ENCODE assay signal across 10 cellular contexts in genomic region chr22:32622004-32622761, GRCh38.
DNase-seq lines count a peak whose midpoint lies in the region; ATAC-seq and TF ChIP-seq lines count a peak whose summit lies in the region.
"Had no signal": no experiment of that assay in that cellular context is flagged by ENCODE, and none has a peak within 500 bp of the region (broad histone marks: within the 10 kb centered on the region; RNA-seq: fewer than 3 reads in every experiment).

No MANE protein-coding gene starts in this region.

- no peak for ATAC-seq in GM19324 (IDR thresholded peaks at IDR 0.05; ENCODE audit: low FRiP score, unreplicated experiment)

- no peak overlapping the region for H3K4me2 ChIP-seq in mesenchymal stem cell (ENCODE audit: low read length, poor library complexity, severe bottlenecking)

- H2BK120ac ChIP-seq in mesenchymal stem cell (ENCODE audit: low read depth, low read length), result peak overlapping the region; percentile 95

- intact Hi-C loops in esophagus muscularis mucosa (cut with DNase I) (loop anchor here (10.0 kb wide), 1 partner anchor 173 kb away; no protein-coding TSS in a partner anchor), testis (cut with DNase I; ENCODE audit: low total_unique reads) (loop anchor here (5.0 kb wide), 1 partner anchor 90 kb away; no protein-coding TSS in a partner anchor)

- peak overlapping the region; percentile 27; the same call in 1 of the 2 replicates for H3K27ac ChIP-seq in HUES6 (ENCODE audit: low read depth, low read length)
- peak overlapping the region; percentile 84 to 89 (median 87) for H3K27ac ChIP-seq in esophagus muscularis mucosa (replicated peaks in 1 of 4)
- peak overlapping the region; percentile 75 for H3K27ac ChIP-seq in mesenchymal stem cell (ENCODE audit: low read length, poor library complexity, severe bottlenecking)
- H3K27ac ChIP-seq in testis, result peak overlapping the region; percentile 69 to 85
- H3K27ac ChIP-seq: VCaP had no signal

- no peak overlapping the region for H2AK5ac ChIP-seq in mesenchymal stem cell (ENCODE audit: low read length, severe bottlenecking)

- TF ChIP-seq CTCF in esophagus muscularis mucosa (IDR thresholded peaks at IDR 0.05), result no peak
- no peak for TF ChIP-seq CTCF in testis (IDR thresholded peaks at IDR 0.05)
- no peak for TF ChIP-seq CTCF in GM10266 (IDR thresholded peaks at IDR 0.05; ENCODE audit: control insufficient read depth, insufficient read depth, low read depth, missing control alignments)

- peak overlapping the region; percentile 88 to 93 for H3K18ac ChIP-seq in mesenchymal stem cell (ENCODE audit: low read depth in 1 of 2, low read length in 2 of 2)

- peak overlapping the region; percentile 87 for H4K8ac ChIP-seq in mesenchymal stem cell (ENCODE audit: low read length)

- H3K9ac ChIP-seq in HUES6 (ENCODE audit: low read length), result peak overlapping the region; percentile 36
- peak overlapping the region; percentile 54 for H3K9ac ChIP-seq in mesenchymal stem cell (ENCODE audit: low read length)

- no peaks in the 10 kb centered on the region for H3K79me1 ChIP-seq in mesenchymal stem cell (replicated peaks; ENCODE audit: low read length, poor library complexity, severe bottlenecking)

- no peaks in the 10 kb centered on the region for H3K36me3 ChIP-seq in HUES6 (ENCODE audit: control insufficient read depth, insufficient read depth, low read length)
- H3K36me3 ChIP-seq in esophagus muscularis mucosa, result no peaks in the 10 kb centered on the region
- H3K36me3 ChIP-seq in mesenchymal stem cell (ENCODE audit: control insufficient read depth in 1 of 2, insufficient read depth in 2 of 2, low read depth in 1 of 2, low read length in 2 of 2), result no peaks in the 10 kb centered on the region
- no peaks in the 10 kb centered on the region for H3K36me3 ChIP-seq in testis (ENCODE audit: low read depth, missing control alignments)

- H3K4ac ChIP-seq in mesenchymal stem cell (ENCODE audit: low read depth in 1 of 2, low read length in 2 of 2), result peak overlapping the region; percentile 56 to 73

- TF ChIP-seq POLR2A in esophagus muscularis mucosa (IDR thresholded peaks at IDR 0.05; ENCODE audit: low read depth) (no peak), testis (IDR thresholded peaks at IDR 0.05) (no peak)

- H3K27me3 ChIP-seq in HUES6 (ENCODE audit: control insufficient read depth, insufficient read depth, low read length) (no peaks in the 10 kb centered on the region), esophagus muscularis mucosa (no peaks in the 10 kb centered on the region), mesenchymal stem cell (ENCODE audit: control insufficient read depth in 1 of 2, insufficient read depth in 1 of 2, low read length in 2 of 2) (peaks cover 0 to 9% of the 10 kb centered on the region in 2 experiments), testis (no peaks in the 10 kb centered on the region)

- H3K4me1 ChIP-seq in HUES6 (ENCODE audit: control insufficient read depth, insufficient read depth, low read length), result peaks cover 18% of the 10 kb centered on the region
- H3K4me1 ChIP-seq in esophagus muscularis mucosa, result peaks cover 70 to 91% (median 85%) of the 10 kb centered on the region in 4 donors
- peaks cover 3% of the 10 kb centered on the region for H3K4me1 ChIP-seq in mesenchymal stem cell (ENCODE audit: control insufficient read depth, insufficient read depth, low read depth, low read length)
- peaks cover 40% of the 10 kb centered on the region for H3K4me1 ChIP-seq in testis

- H3K4me3 ChIP-seq in HUES6 (ENCODE audit: low read depth, low read length) (peak overlapping the region; percentile 19; the same call in 1 of the 2 replicates), esophagus muscularis mucosa (peak overlapping the region in 2 of 4 donors; percentile 6 to 37), mesenchymal stem cell (ENCODE audit: insufficient read depth in 1 of 2, low read depth in 1 of 2, low read length in 2 of 2) (peak overlapping the region in 1 of 2 experiments; percentile 40), testis (no peak overlapping the region)

- peak overlapping the region; percentile 92 to 95 for H2BK12ac ChIP-seq in mesenchymal stem cell (ENCODE audit: low read length in 2 of 2)

- H3K23ac ChIP-seq in mesenchymal stem cell (ENCODE audit: low read length in 2 of 2), result no peak overlapping the region

- peak overlapping the region; percentile 88 for H4K91ac ChIP-seq in mesenchymal stem cell (ENCODE audit: low read length)

- H2BK15ac ChIP-seq in mesenchymal stem cell (ENCODE audit: low read depth, poor library complexity, severe bottlenecking), result peak overlapping the region; percentile 88

- H3K14ac ChIP-seq in mesenchymal stem cell (ENCODE audit: low read length in 2 of 2), result no peak overlapping the region

- H2BK5ac ChIP-seq in mesenchymal stem cell (ENCODE audit: low read depth, low read length, poor library complexity, severe bottlenecking), result no peak overlapping the region

- no peak for DNase-seq in esophagus muscularis mucosa (ENCODE audit: extremely low spot score)
- DNase-seq in mesenchymal stem cell, result peak; percentile 86
- peak; percentile 72 for DNase-seq in testis
- no peak for DNase-seq in NCI-H2171 treated with DMSO at 0.1 percent for 48 hours (lab: John Stamatoyannopoulos, UW)
- no peak for DNase-seq in GM10266 (ENCODE audit: extremely low spot score)
- DNase-seq in pons (ENCODE audit: low spot score), result no peak
- DNase-seq: NCI-H1930 had no signal

- 43% methylated on average over 10 of the region's 10 CpGs for WGBS in esophagus muscularis mucosa
- WGBS in mesenchymal stem cell, result under 1% methylated on average over 9 of the region's 10 CpGs
- WGBS in testis, 2 donors, result 38 to 48% methylated on average over 10 of the region's 10 CpGs

- no peak for TF ChIP-seq EP300 in esophagus muscularis mucosa (IDR thresholded peaks at IDR 0.05)

- peak overlapping the region; percentile 46 for H2AFZ ChIP-seq in mesenchymal stem cell (ENCODE audit: low read depth, low read length)

- H3K9me3 ChIP-seq in HUES6 (ENCODE audit: control insufficient read depth, insufficient read depth, low read depth, low read length) (peaks cover 5% of the 10 kb centered on the region; the same call in 1 of the 2 replicates), esophagus muscularis mucosa (peaks cover 0 to 8% (median 3%) of the 10 kb centered on the region in 4 donors), mesenchymal stem cell (ENCODE audit: control insufficient read depth, low read length) (peaks cover 18% of the 10 kb centered on the region), testis (no peaks in the 10 kb centered on the region)

Comparison
In these comparisons a context has a peak if more than half of its experiments do, and no peak if none do; other contexts are left out.
1. H3K27ac ChIP-seq: peak in every context shown above with its lines; median percentile 87 in esophagus muscularis mucosa; 77 in testis; 75 in mesenchymal stem cell; 27 in HUES6.
2. DNase-seq: peak in mesenchymal stem cell (single experiment) and testis (single experiment); none in esophagus muscularis mucosa (single experiment), NCI-H2171 treated with DMSO at 0.1 percent for 48 hours (single experiment), GM10266 (single experiment) and pons (single experiment).